16 cellular contexts compared by ENCODE assay signal in genomic region chr3:31762016-31762764, GRCh38.
DNase-seq lines count a peak whose midpoint lies in the region; ATAC-seq lines count a peak whose summit lies in the region.
"Had no signal": no experiment of that assay in that cellular context is flagged by ENCODE, and none has a peak within 500 bp of the region (broad histone marks: within the 10 kb centered on the region; RNA-seq: fewer than 3 reads in every experiment).

No MANE protein-coding gene starts in this region.

- no peak overlapping the region for H3K18ac ChIP-seq in neuronal stem cell (ENCODE audit: low read length)

- H3K9ac ChIP-seq in neuronal stem cell (ENCODE audit: low read depth, low read length, poor library complexity) = no peak overlapping the region
- H3K9ac ChIP-seq: GM23248 had no signal

- H3K27me3 ChIP-seq in neuronal stem cell (ENCODE audit: control insufficient read depth in 3 of 3, insufficient read depth in 3 of 3, low read depth in 1 of 3, low read length in 3 of 3) = no peaks in the 10 kb centered on the region
- H3K27me3 ChIP-seq: gastroesophageal sphincter had no signal

- no peaks in the 10 kb centered on the region for H3K36me3 ChIP-seq in neuronal stem cell (replicated peaks in 1 of 2; ENCODE audit: control insufficient read depth in 2 of 2, insufficient read depth in 2 of 2, low read length in 2 of 2)
- H3K36me3 ChIP-seq: gastroesophageal sphincter had no signal

- peaks cover 48% of the 10 kb centered on the region for H3K4me1 Mint-ChIP-seq in activated T-cell treated with anti-CD3 and anti-CD28 coated beads, Interleukin-2, amount 50 U/mL, for 72 hours (ENCODE audit: low read depth)
- peaks cover 50% of the 10 kb centered on the region for H3K4me1 Mint-ChIP-seq in T-helper 2 cell treated with Interferon-gamma antibody and Interleukin-4, amounts not matched to agents 5 μg/mL and 100 μg/mL, for 36 hours (ENCODE audit: low read depth)
- H3K4me1 Mint-ChIP-seq in immature natural killer cell = peaks cover 13 to 18% of the 10 kb centered on the region in 2 donors
- peaks cover 78% of the 10 kb centered on the region for H3K4me1 Mint-ChIP-seq in stimulated activated memory B cell treated with anti-CD40 and anti-IgM and Interleukin-4, amounts not matched to agents 10 μg/mL and 1 μg/mL and 100 μg/mL, for 72 hours

- no peak overlapping the region for H2AK5ac ChIP-seq in neuronal stem cell (ENCODE audit: low read depth, low read length)

- no peak overlapping the region for H2AFZ ChIP-seq in neuronal stem cell (ENCODE audit: low read length)
- H2AFZ ChIP-seq: GM23248 had no signal

- H2BK120ac ChIP-seq in neuronal stem cell (ENCODE audit: low read depth, low read length) = no peak overlapping the region

- H3K4ac ChIP-seq in neuronal stem cell (ENCODE audit: low read length) = no peak overlapping the region

- H3K4me2 ChIP-seq in neuronal stem cell (ENCODE audit: insufficient read depth, low read length, poor library complexity, severe bottlenecking) = no peak overlapping the region

- H3K4me3 ChIP-seq in neuronal stem cell (ENCODE audit: low read length in 2 of 2) = no peak overlapping the region
- H3K4me3 ChIP-seq: gastroesophageal sphincter, GM23248 had no signal

- H3K4me1 ChIP-seq in neuronal stem cell (ENCODE audit: control insufficient read depth in 2 of 2, insufficient read depth in 1 of 2, low read depth in 1 of 2, low read length in 2 of 2) = peaks cover 0 to 2% of the 10 kb centered on the region in 2 donors

- peak overlapping the region in 1 of 2 donors; percentile 2 for H3K4me3 Mint-ChIP-seq in activated T-cell treated with anti-CD3 and anti-CD28 coated beads, Interleukin-2, amount 50 U/mL, for 72 hours
- no peak overlapping the region for H3K4me3 Mint-ChIP-seq in T-helper 2 cell treated with Interferon-gamma antibody and Interleukin-4, amounts not matched to agents 5 μg/mL and 100 μg/mL, for 36 hours
- peak overlapping the region in 3 of 5 donors; percentile 0 to 34 (median 33) for H3K4me3 Mint-ChIP-seq in immature natural killer cell
- H3K4me3 Mint-ChIP-seq in stimulated activated memory B cell treated with anti-CD40 and anti-IgM and Interleukin-4, amounts not matched to agents 10 μg/mL and 1 μg/mL and 100 μg/mL, for 72 hours = no peak overlapping the region
- H3K4me3 Mint-ChIP-seq: stimulated activated naive CD8-positive, alpha-beta T cell treated with anti-CD3 and anti-CD28 coated beads, Interleukin-15, Interleukin-2, amounts not matched to agents 100 ng/mL and 50 ng/mL, for 24 hours had no signal

- H3K27me3 Mint-ChIP-seq in activated T-cell treated with anti-CD3 and anti-CD28 coated beads, Interleukin-2, amount 50 U/mL, for 72 hours (ENCODE audit: low read depth) = no peaks in the 10 kb centered on the region
- no peaks in the 10 kb centered on the region for H3K27me3 Mint-ChIP-seq in T-helper 2 cell treated with Interferon-gamma antibody and Interleukin-4, amounts not matched to agents 5 μg/mL and 100 μg/mL, for 36 hours (ENCODE audit: low read depth)
- peaks cover 0 to 3% (median 2%) of the 10 kb centered on the region in 3 donors for H3K27me3 Mint-ChIP-seq in immature natural killer cell (ENCODE audit: low read depth in 3 of 3)
- no peaks in the 10 kb centered on the region for H3K27me3 Mint-ChIP-seq in stimulated activated memory B cell treated with anti-CD40 and anti-IgM and Interleukin-4, amounts not matched to agents 10 μg/mL and 1 μg/mL and 100 μg/mL, for 72 hours
- H3K27me3 Mint-ChIP-seq: stimulated activated naive CD8-positive, alpha-beta T cell treated with anti-CD3 and anti-CD28 coated beads, Interleukin-15, Interleukin-2, amounts not matched to agents 100 ng/mL and 50 ng/mL, for 24 hours had no signal

- H3K27ac ChIP-seq in neuronal stem cell (replicated peaks; ENCODE audit: low read length) = no peak overlapping the region
- H3K27ac ChIP-seq: epithelial cell of prostate, gastroesophageal sphincter, GM23248 had no signal

- H4K91ac ChIP-seq in neuronal stem cell (ENCODE audit: low read depth, low read length, poor library complexity) = no peak overlapping the region

- H3K79me1 ChIP-seq in neuronal stem cell (ENCODE audit: low read depth, low read length) = no peaks in the 10 kb centered on the region

- no peak overlapping the region for H2BK12ac ChIP-seq in neuronal stem cell (ENCODE audit: low read length)

- H3K14ac ChIP-seq in neuronal stem cell (ENCODE audit: low read length) = no peak overlapping the region

- no peak overlapping the region for H2BK5ac ChIP-seq in neuronal stem cell (ENCODE audit: low read length)

- H3K23ac ChIP-seq in neuronal stem cell (ENCODE audit: low read depth, low read length, poor library complexity) = no peak overlapping the region

- WGBS in neuronal stem cell (ENCODE audit: extremely low coverage in 2 of 2, insufficient read length in 2 of 2, insufficient replicate concordance in 1 of 2), 2 donors = no CpG with 5 or more reads among the region's 6 CpGs

- peak; percentile 62 to 71 for ATAC-seq in activated T-cell treated with anti-CD3 and anti-CD28 coated beads, Interleukin-2, amount 50 U/mL, for 72 hours (replicated peaks in 1 of 2)
- no peak for ATAC-seq in stimulated activated memory B cell treated with anti-CD40 and anti-IgM and Interleukin-4, amounts not matched to agents 10 μg/mL and 1 μg/mL and 100 μg/mL, for 72 hours
- ATAC-seq: gastroesophageal sphincter had no signal

- H2BK15ac ChIP-seq in neuronal stem cell (ENCODE audit: low read length) = no peak overlapping the region

- no peak for DNase-seq in activated T-cell treated with anti-CD3 and anti-CD28 coated beads, Interleukin-2, amount 50 U/mL, for 72 hours
- no peak for DNase-seq in activated T-cell treated with anti-CD3 and anti-CD28 coated beads, Interleukin-2, amount 50 U/mL, for 1 hour
- no peak for DNase-seq in T-helper 2 cell treated with Interferon-gamma antibody and Interleukin-4, amounts not matched to agents 5 μg/mL and 100 μg/mL, for 36 hours (ENCODE audit: low spot score)
- peak; percentile 4 to 14 (median 5) for DNase-seq in immature natural killer cell
- DNase-seq in neuronal stem cell (ENCODE audit: low spot score) = no peak
- DNase-seq in NCI-H2081 treated with DMSO at 0.1 percent for 48 hours (lab: John Stamatoyannopoulos, UW) = no peak
- DNase-seq in glomerular visceral epithelial cell (ENCODE audit: extremely low spot score) = no peak
- DNase-seq: activated naive CD4-positive, alpha-beta T cell treated with Interleukin-2 at 50 U/mL for 16 hours; CD8-positive, alpha-beta memory T cell; GM23248; NCI-H82; SHP77 had no signal

- H3K27ac Mint-ChIP-seq in activated T-cell treated with anti-CD3 and anti-CD28 coated beads, Interleukin-2, amount 50 U/mL, for 72 hours = no peak overlapping the region
- H3K27ac Mint-ChIP-seq in T-helper 2 cell treated with Interferon-gamma antibody and Interleukin-4, amounts not matched to agents 5 μg/mL and 100 μg/mL, for 36 hours = peak overlapping the region; percentile 68
- H3K27ac Mint-ChIP-seq in immature natural killer cell = peak overlapping the region; percentile 14 to 92 (median 64)
- H3K27ac Mint-ChIP-seq in stimulated activated memory B cell treated with anti-CD40 and anti-IgM and Interleukin-4, amounts not matched to agents 10 μg/mL and 1 μg/mL and 100 μg/mL, for 72 hours = peak overlapping the region; percentile 76
- H3K27ac Mint-ChIP-seq: stimulated activated naive CD8-positive, alpha-beta T cell treated with anti-CD3 and anti-CD28 coated beads, Interleukin-15, Interleukin-2, amounts not matched to agents 100 ng/mL and 50 ng/mL, for 24 hours had no signal

- no peaks in the 10 kb centered on the region for H3K9me3 ChIP-seq in neuronal stem cell (replicated peaks in 1 of 2; ENCODE audit: control insufficient read depth in 2 of 2, insufficient read depth in 1 of 2, low read depth in 1 of 2, low read length in 2 of 2)
- H3K9me3 ChIP-seq: gastroesophageal sphincter had no signal

- H3K9me3 Mint-ChIP-seq in activated T-cell treated with anti-CD3 and anti-CD28 coated beads, Interleukin-2, amount 50 U/mL, for 72 hours = no peaks in the 10 kb centered on the region
- H3K9me3 Mint-ChIP-seq in T-helper 2 cell treated with Interferon-gamma antibody and Interleukin-4, amounts not matched to agents 5 μg/mL and 100 μg/mL, for 36 hours = no peaks in the 10 kb centered on the region
- H3K9me3 Mint-ChIP-seq in immature natural killer cell = no peaks in the 10 kb centered on the region
- H3K9me3 Mint-ChIP-seq in stimulated activated memory B cell treated with anti-CD40 and anti-IgM and Interleukin-4, amounts not matched to agents 10 μg/mL and 1 μg/mL and 100 μg/mL, for 72 hours = no peaks in the 10 kb centered on the region
- H3K9me3 Mint-ChIP-seq: CD8-positive, alpha-beta memory T cell; stimulated activated naive CD8-positive, alpha-beta T cell treated with anti-CD3 and anti-CD28 coated beads, Interleukin-15, Interleukin-2, amounts not matched to agents 100 ng/mL and 50 ng/mL, for 24 hours had no signal

- H3K36me3 Mint-ChIP-seq in activated T-cell treated with anti-CD3 and anti-CD28 coated beads, Interleukin-2, amount 50 U/mL, for 72 hours (ENCODE audit: insufficient read depth in 2 of 2) = no peaks in the 10 kb centered on the region
- H3K36me3 Mint-ChIP-seq in T-helper 2 cell treated with Interferon-gamma antibody and Interleukin-4, amounts not matched to agents 5 μg/mL and 100 μg/mL, for 36 hours (ENCODE audit: low read depth) = no peaks in the 10 kb centered on the region
- no peaks in the 10 kb centered on the region for H3K36me3 Mint-ChIP-seq in immature natural killer cell
- peaks cover 35% of the 10 kb centered on the region for H3K36me3 Mint-ChIP-seq in stimulated activated memory B cell treated with anti-CD40 and anti-IgM and Interleukin-4, amounts not matched to agents 10 μg/mL and 1 μg/mL and 100 μg/mL, for 72 hours

- no peak overlapping the region for H4K8ac ChIP-seq in neuronal stem cell (ENCODE audit: low read depth, low read length)

Comparison
In these comparisons a context has a peak if more than half of its experiments do, and no peak if none do; other contexts are left out.
1. DNase-seq: peak in immature natural killer cell (3 of 3); none in activated T-cell treated with anti-CD3 and anti-CD28 coated beads, Interleukin-2, amount 50 U/mL, for 72 hours (0 of 2), activated T-cell treated with anti-CD3 and anti-CD28 coated beads, Interleukin-2, amount 50 U/mL, for 1 hour (single experiment), T-helper 2 cell treated with Interferon-gamma antibody and Interleukin-4, amounts not matched to agents 5 μg/mL and 100 μg/mL, for 36 hours (single experiment), neuronal stem cell (single experiment), NCI-H2081 treated with DMSO at 0.1 percent for 48 hours (single experiment) and glomerular visceral epithelial cell (single experiment).
2. H3K4me3 Mint-ChIP-seq: peak in immature natural killer cell (3 of 5); none in T-helper 2 cell treated with Interferon-gamma antibody and Interleukin-4, amounts not matched to agents 5 μg/mL and 100 μg/mL, for 36 hours (single experiment) and stimulated activated memory B cell treated with anti-CD40 and anti-IgM and Interleukin-4, amounts not matched to agents 10 μg/mL and 1 μg/mL and 100 μg/mL, for 72 hours (single experiment).